In genomic region chr3:15291589-15292541, GRCh38 we compare ENCODE assay signal across 9 cellular contexts. TPM values are rescaled to one million over a fixed set of nuclear protein-coding genes. Genes with fewer than 3 reads are reported as not detected.
DNase-seq lines count a peak whose midpoint lies in the region; ATAC-seq, FAIRE-seq and TF ChIP-seq lines count a peak whose summit lies in the region.
"Had no signal": no experiment of that assay in that cellular context is flagged by ENCODE, and none has a peak within 500 bp of the region (broad histone marks: within the 10 kb centered on the region; RNA-seq: fewer than 3 reads in every experiment).

No MANE protein-coding gene starts in this region.

- peak; percentile 91 for ATAC-seq in GM18907 (IDR thresholded peaks at IDR 0.05; ENCODE audit: unreplicated experiment)
- peak; percentile 86 for ATAC-seq in HG02973 (IDR thresholded peaks at IDR 0.05; ENCODE audit: unreplicated experiment)
- peak; percentile 93 to 97 (median 94) for ATAC-seq in T-cell (replicated peaks in 1 of 4)

- H3K27ac ChIP-seq in trophoblast cell (ENCODE audit: low read depth, low read length) = peak overlapping the region; percentile 13

- no peak overlapping the region for H2AK5ac ChIP-seq in trophoblast cell (ENCODE audit: low read length)

- peaks cover 9 to 16% of the 10 kb centered on the region in 2 experiments for H3K4me1 ChIP-seq in trophoblast cell (ENCODE audit: control insufficient read depth in 1 of 2, insufficient read depth in 2 of 2, low read length in 2 of 2)

- no peak overlapping the region for H3K4me2 ChIP-seq in trophoblast cell (ENCODE audit: low read length)

- POLR2A ChIA-PET in T-cell (lab: Charles Lee) = interaction anchor here (0.6 to 0.7 kb wide), 3 partner anchors 85 to 1718 kb away, joined by 3 to 6 read pairs (median 5); no protein-coding TSS in a partner anchor

- H3K23ac ChIP-seq in trophoblast cell (ENCODE audit: low read length) = no peak overlapping the region

- no peak overlapping the region for H3K4me3 ChIP-seq in trophoblast cell (ENCODE audit: low read depth, low read length)

- no CpG with 5 or more reads among the region's 6 CpGs for WGBS in trophoblast cell (ENCODE audit: extremely low coverage, insufficient coverage, insufficient read length)

- H2BK120ac ChIP-seq in trophoblast cell (ENCODE audit: insufficient read depth, low read length, poor library complexity) = peak overlapping the region; percentile 6

- peak overlapping the region; percentile 55 to 77 (median 60) for H3K4me3 Mint-ChIP-seq in T-cell
- H3K4me3 Mint-ChIP-seq: neural crest cell had no signal

- peak overlapping the region; percentile 8 for H2AFZ ChIP-seq in trophoblast cell (ENCODE audit: insufficient read depth, low read length, poor library complexity)

- peaks cover 9 to 23% of the 10 kb centered on the region in 2 experiments for H3K36me3 ChIP-seq in trophoblast cell (ENCODE audit: control insufficient read depth in 1 of 2, insufficient read depth in 2 of 2, low read length in 2 of 2)

- peak overlapping the region; percentile 57 for H4K8ac ChIP-seq in trophoblast cell (ENCODE audit: low read depth, low read length)

- no peak for FAIRE-seq in H54 (lab: Jason Lieb, UNC)

- peak overlapping the region; percentile 55 for H4K91ac ChIP-seq in trophoblast cell (ENCODE audit: low read depth, low read length)

- H2BK5ac ChIP-seq in trophoblast cell (ENCODE audit: low read depth, low read length, poor library complexity) = no peak overlapping the region

- H3K14ac ChIP-seq in trophoblast cell (ENCODE audit: low read length) = no peak overlapping the region

- DNase-seq in T-cell (peak; percentile 28 to 81 (median 68)), astrocyte of the hippocampus (ENCODE audit: low read depth, low spot score) (peak; percentile 75), trophoblast cell (no peak), H54 (ENCODE audit: insufficient read length, low spot score) (no peak), HT-29 (ENCODE audit: low spot score) (no peak), D341Med (ENCODE audit: low spot score) (no peak)

- no peaks in the 10 kb centered on the region for H3K9me3 Mint-ChIP-seq in T-cell

- peaks cover 83 to 96% (median 91%) of the 10 kb centered on the region in 3 donors for H3K4me1 Mint-ChIP-seq in T-cell
- H3K4me1 Mint-ChIP-seq: neural crest cell had no signal

- H3K36me3 Mint-ChIP-seq in T-cell = peaks cover 28% of the 10 kb centered on the region

- no peak overlapping the region for H2BK12ac ChIP-seq in trophoblast cell (ENCODE audit: low read length)

- H3K27me3 ChIP-seq in trophoblast cell (ENCODE audit: insufficient read depth, low read length) = no peaks in the 10 kb centered on the region

- peaks cover 11% of the 10 kb centered on the region for H3K79me2 ChIP-seq in trophoblast cell (ENCODE audit: control insufficient read depth, insufficient read depth, low read length, poor library complexity)

- no peak overlapping the region for H3K9ac ChIP-seq in trophoblast cell (ENCODE audit: low read length)

- CTCF ChIA-PET in T-cell (lab: Charles Lee) = interaction anchor here (0.6 to 2.1 kb wide), 8 partner anchors 9 to 264 kb away, joined by 3 to 7 read pairs (median 4); partner anchors contain the start of gene SH3BP5 (in 1 of the 2)

- H3K27ac Mint-ChIP-seq in T-cell = peak overlapping the region; percentile 89 to 96

- H3K9me3 ChIP-seq in trophoblast cell (ENCODE audit: insufficient read depth, low read depth, low read length) = no peaks in the 10 kb centered on the region

- peak overlapping the region; percentile 80 for H3K4ac ChIP-seq in trophoblast cell (ENCODE audit: low read depth, low read length)

- H3K18ac ChIP-seq in trophoblast cell (ENCODE audit: low read length) = peak overlapping the region; percentile 54

- no peak overlapping the region for H4K12ac ChIP-seq in trophoblast cell (ENCODE audit: low read depth, low read length)

- H3K27me3 Mint-ChIP-seq in T-cell = no peaks in the 10 kb centered on the region

- H3K79me1 ChIP-seq in trophoblast cell (ENCODE audit: low read length) = peaks cover 5% of the 10 kb centered on the region

- no peak for TF ChIP-seq POLR2A in H54 (IDR thresholded peaks at IDR 0.05; ENCODE audit: low read depth, low read length)

RNA-seq across cellular contexts. Expression of gene SH3BP5, which starts 40.5 kb away (rescaled TPM):
- total RNA-seq in T-cell = 10 to 100 TPM; 25.0 to 66.7 (median 41.7) TPM
- 163 and 169 TPM in 2 replicates for polyA plus RNA-seq in trophoblast cell (2013)
- 0.99 and 1.5 TPM in 2 replicates for total RNA-seq in HT-29 (2014; rRNA removed; shearing (Covaris generic))

Comparison
In these comparisons a context has a peak if more than half of its experiments do, and no peak if none do; other contexts are left out.
1. DNase-seq: peak in T-cell (34 of 34) and astrocyte of the hippocampus (single experiment); none in trophoblast cell (0 of 2), H54 (single experiment), HT-29 (single experiment) and D341Med (single experiment).
2. RNA of gene SH3BP5, which starts 40.5 kb away (total RNA-seq): 25.0 to 66.7 TPM in T-cell; 0.99 to 1.5 TPM in HT-29; every median in the first group is over 10 times any median in the second.
3. Peak in every context shown above with its lines, with median percentiles within 50 percentile points of each other: ATAC-seq.